Comparison of ENCODE assay signal across 9 cellular contexts in the genomic region with DNA sequence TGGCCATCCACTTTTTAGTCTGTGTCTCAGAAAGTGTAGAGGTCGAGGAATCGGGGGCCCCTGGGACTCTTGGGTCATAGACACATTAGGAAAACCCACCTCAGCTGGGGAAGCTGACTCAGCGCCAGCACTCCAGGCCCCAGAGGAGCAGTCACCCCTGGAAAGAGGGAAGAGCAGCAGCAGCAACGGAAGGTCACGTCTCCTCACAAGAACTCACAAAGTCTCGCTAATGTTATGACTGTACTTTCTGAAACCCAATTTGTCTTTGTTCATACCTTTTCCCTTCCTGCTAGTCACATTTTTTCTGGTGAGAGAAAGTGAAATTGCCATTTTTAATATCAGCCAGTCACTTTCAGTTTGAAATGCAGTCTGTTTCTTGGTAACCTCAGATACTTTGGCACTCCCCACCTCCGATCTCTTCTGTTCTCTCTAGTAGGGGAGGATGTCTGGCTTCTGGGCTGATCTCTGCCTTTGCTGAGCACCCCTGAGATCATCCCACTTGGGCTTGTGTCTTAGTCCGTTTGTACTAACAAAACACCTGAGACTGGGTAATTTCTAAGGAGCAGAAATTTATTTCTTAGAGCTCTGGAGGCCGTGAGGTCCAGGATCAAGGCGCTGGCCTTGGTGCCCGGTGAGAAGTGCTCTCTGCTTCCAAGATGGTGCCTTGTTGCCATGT. TPM values are rescaled to one million over a fixed set of nuclear protein-coding genes. Genes with fewer than 3 reads are reported as not detected.
DNase-seq lines count a peak whose midpoint lies in the region; ATAC-seq, FAIRE-seq and TF ChIP-seq lines count a peak whose summit lies in the region.
"Had no signal": no experiment of that assay in that cellular context is flagged by ENCODE, and none has a peak within 500 bp of the region (broad histone marks: within the 10 kb centered on the region; RNA-seq: fewer than 3 reads in every experiment).

No MANE protein-coding gene starts in this region.

- no peaks in the 10 kb centered on the region for H4K20me1 ChIP-seq in HepG2 (ENCODE audit: insufficient read depth, low read length)

- peaks cover 44% of the 10 kb centered on the region for H3K4me1 Mint-ChIP-seq in activated CD4-positive, alpha-beta T cell treated with anti-CD3 and anti-CD28 coated beads for 36 hours

- BruUV-seq in HepG2 (replicated peaks; lab: Mats Ljungman, UMichigan): no TSS peak

- intact Hi-C loops in activated CD4-positive, alpha-beta T cell treated with anti-CD3 and anti-CD28 coated beads for 36 hours (cut with DNase I, micrococcal nuclease): loop anchor here (1.0 to 10.0 kb wide), 8 partner anchors 20 to 1078 kb away; a partner anchor contains a TSS
- intact Hi-C loops in HepG2 (cut with micrococcal nuclease; ENCODE audit: unreplicated experiment): no loop called here

- POLR2A ChIA-PET in activated CD4-positive, alpha-beta T cell treated with anti-CD3 and anti-CD28 coated beads for 36 hours (lab: Charles Lee): no interaction called here
- POLR2A ChIA-PET in HepG2 (lab: Yijun Ruan, JAX): no interaction called here

- H3K27ac Mint-ChIP-seq in activated CD4-positive, alpha-beta T cell treated with anti-CD3 and anti-CD28 coated beads for 36 hours: peak overlapping the region; percentile 83

- H3K27ac ChIP-seq in small intestine (ENCODE audit: low read depth in 1 of 2, low read length in 1 of 2) (peak overlapping the region in 1 of 2 donors; percentile 53), HepG2 (ENCODE audit: extremely low read length, insufficient read depth, low read length) (no peak overlapping the region)

- WGBS in small intestine, 3 donors: 65 to 83% (median 67%) methylated on average over 11 of the region's 11 CpGs
- 14% methylated on average over 11 of the region's 11 CpGs for WGBS in HepG2 (ENCODE audit: low lambda C conversion rate)

- H3K4me1 ChIP-seq in small intestine (ENCODE audit: control insufficient read depth in 2 of 2, insufficient read depth in 1 of 2, low read depth in 1 of 2, low read length in 1 of 2): no peaks in the 10 kb centered on the region
- H3K4me1 ChIP-seq in HepG2 (ENCODE audit: insufficient read depth, low read length): no peaks in the 10 kb centered on the region

- H3K9ac ChIP-seq in HepG2 (ENCODE audit: insufficient read depth, low read depth, low read length): no peak overlapping the region

- FAIRE-seq in small intestine (lab: Jason Lieb, UNC) (no peak), HepG2 (lab: Jason Lieb, UNC) (no peak)
- FAIRE-seq: astrocyte had no signal

- in situ Hi-C loops in HepG2 (cut with HindIII; ENCODE audit: extremely low pct_ligation_motif_present, low pct_unique_long_range_greater_than_20kb): no loop called here

- H3K27me3 ChIP-seq in small intestine (ENCODE audit: control insufficient read depth in 2 of 2, insufficient read depth in 2 of 2, low read length in 2 of 2) (no peaks in the 10 kb centered on the region), HepG2 (ENCODE audit: control insufficient read depth in 1 of 2, insufficient read depth in 2 of 2, low read length in 2 of 2) (peaks cover 0 to 13% of the 10 kb centered on the region in 2 experiments; a peak in 1 of 5 replicates), MG63 (no peaks in the 10 kb centered on the region)

- peak; percentile 68 for DNase-seq in activated CD4-positive, alpha-beta T cell treated with anti-CD3 and anti-CD28 coated beads for 36 hours
- peak; percentile 58 to 59 for DNase-seq in stimulated activated CD4-positive, alpha-beta T cell treated with anti-CD3 and anti-CD28 coated beads, Interleukin-2, amount 100 ng/mL, for 24 hours
- DNase-seq in hippocampal formation (lab: John Stamatoyannopoulos, UW) (no peak), small intestine (no peak), HepG2 (ENCODE audit: low spot score) (no peak), MG63 (no peak)

- H3K9me3 Mint-ChIP-seq in activated CD4-positive, alpha-beta T cell treated with anti-CD3 and anti-CD28 coated beads for 36 hours (ENCODE audit: low read depth): no peaks in the 10 kb centered on the region

- H3K79me2 ChIP-seq in HepG2 (ENCODE audit: insufficient read depth, low read length): no peaks in the 10 kb centered on the region

- no peak for TF ChIP-seq CTCF in HepG2 (CRISPR knock-in tag; IDR thresholded peaks at IDR 0.05)

- no peaks in the 10 kb centered on the region for H3K36me3 ChIP-seq in small intestine (ENCODE audit: control insufficient read depth in 2 of 2, insufficient read depth in 2 of 2, low read length in 2 of 2)
- H3K36me3 ChIP-seq in HepG2 (replicated peaks in 1 of 2; ENCODE audit: control insufficient read depth in 1 of 2, insufficient read depth in 2 of 2, low read length in 2 of 2): no peaks in the 10 kb centered on the region
- no peaks in the 10 kb centered on the region for H3K36me3 ChIP-seq in MG63

- no peak overlapping the region for H3K4me2 ChIP-seq in HepG2 (ENCODE audit: low read depth, low read length)

- no peaks in the 10 kb centered on the region for H3K27me3 Mint-ChIP-seq in activated CD4-positive, alpha-beta T cell treated with anti-CD3 and anti-CD28 coated beads for 36 hours

- ATAC-seq in GM19043 (IDR thresholded peaks at IDR 0.05; ENCODE audit: low read depth, unreplicated experiment) (peak; percentile 71), HG02943 (IDR thresholded peaks at IDR 0.05; ENCODE audit: low read depth, unreplicated experiment) (peak; percentile 80), HepG2 (no peak)
- ATAC-seq in activated CD4-positive, alpha-beta T cell treated with anti-CD3 and anti-CD28 coated beads for 36 hours: peak; percentile 78

- no peak overlapping the region for H3K4me3 ChIP-seq in small intestine (ENCODE audit: low read depth in 1 of 2, low read length in 2 of 2)
- no peak overlapping the region for H3K4me3 ChIP-seq in HepG2 (replicated peaks in 1 of 3; ENCODE audit: insufficient read depth in 1 of 3, low read depth in 2 of 3, low read length in 3 of 3)
- no peak overlapping the region for H3K4me3 ChIP-seq in MG63

- no peak for TF ChIP-seq POLR2A in HepG2 (IDR thresholded peaks at IDR 0.05; ENCODE audit: insufficient read depth in 1 of 2, low read depth in 2 of 2, low read length in 2 of 2)

- no peak for TF ChIP-seq RAD21 in HepG2 (CRISPR knock-in tag; IDR thresholded peaks at IDR 0.05)

- CTCF ChIA-PET in activated CD4-positive, alpha-beta T cell treated with anti-CD3 and anti-CD28 coated beads for 36 hours (lab: Charles Lee): interaction anchor here (0.8 kb wide), 1 partner anchor 20 kb away, joined by 6 read pairs; no protein-coding TSS in a partner anchor
- CTCF ChIA-PET in HepG2 (lab: Yijun Ruan, JAX; ENCODE audit: low intra/inter-chr PET ratio, low total read pairs): no interaction called here

- H3K4me3 Mint-ChIP-seq in activated CD4-positive, alpha-beta T cell treated with anti-CD3 and anti-CD28 coated beads for 36 hours: peak overlapping the region; percentile 33

- TF ChIP-seq EP300 in HepG2 (IDR thresholded peaks at IDR 0.05; ENCODE audit: low read depth in 2 of 2, low read length in 2 of 2): no peak
- no peak for TF ChIP-seq EP300 in HepG2 (CRISPR knock-in tag; IDR thresholded peaks at IDR 0.05; ENCODE audit: borderline replicate concordance)

- H3K9me3 ChIP-seq in small intestine (ENCODE audit: control insufficient read depth, low read depth) (no peaks in the 10 kb centered on the region), HepG2 (ENCODE audit: low read length) (no peaks in the 10 kb centered on the region), MG63 (no peaks in the 10 kb centered on the region)

- no peak overlapping the region for H2AFZ ChIP-seq in HepG2 (ENCODE audit: low read length)

- H3K36me3 Mint-ChIP-seq in activated CD4-positive, alpha-beta T cell treated with anti-CD3 and anti-CD28 coated beads for 36 hours (ENCODE audit: low read depth): no peaks in the 10 kb centered on the region

RNA-seq across cellular contexts. Expression of a gene that starts 6.0 kb away (rescaled TPM):
- 1 to 10 TPM; 1.0 to 1.5 TPM for total RNA-seq in activated CD4-positive, alpha-beta T cell treated with anti-CD3 and anti-CD28 coated beads for 36 hours
- polyA plus RNA-seq in small intestine (under 1 TPM in 2 of 3 donors, not detected in 1; 0.81 to 0.94 TPM), HepG2 (2011; rRNA removed) (not detected in 2 replicates)
- total RNA-seq in HepG2 (2016; rRNA removed; fragmentation: Illumina TruSeq; extraction: Trizol): not detected in 2 replicates
- not detected in 2 replicates for total RNA-seq in HepG2 (2016; cell fraction: cytosol; rRNA removed; fragmentation: Illumina TruSeq; extraction: Trizol; ENCODE audit: low read depth)
- not detected in 2 replicates for total RNA-seq in HepG2 (2016; cell fraction: insoluble cytoplasmic fraction; rRNA removed; fragmentation: Illumina TruSeq; extraction: Trizol)
- not detected in 2 replicates for total RNA-seq in HepG2 (2016; cell fraction: membrane; rRNA removed; fragmentation: Illumina TruSeq; extraction: Trizol)
- total RNA-seq in HepG2 (2016; cell fraction: nucleus; rRNA removed; fragmentation: Illumina TruSeq; extraction: Trizol): not detected in 2 replicates
- polyA plus RNA-seq in HepG2 (2011; cell fraction: cytosol; rRNA removed): 0.01 TPM in 1 of 2 replicates, not detected in the other
- not detected in 2 replicates for polyA plus RNA-seq in HepG2 (2011; cell fraction: nucleus; rRNA removed)
- not detected in 2 replicates for polyA plus RNA-seq in HepG2 (2012)
- polyA plus RNA-seq in HepG2 (2016; cell fraction: cytosol; fragmentation: Illumina TruSeq; extraction: Trizol; ENCODE audit: low read depth): not detected in 2 replicates
- not detected in 2 replicates for polyA plus RNA-seq in HepG2 (2016; cell fraction: insoluble cytoplasmic fraction; fragmentation: Illumina TruSeq; extraction: Trizol; ENCODE audit: low read depth)
- not detected in 2 replicates for polyA plus RNA-seq in HepG2 (2016; cell fraction: membrane; fragmentation: Illumina TruSeq; extraction: Trizol; ENCODE audit: low read depth)
- polyA plus RNA-seq in HepG2 (2016; cell fraction: nucleus; fragmentation: Illumina TruSeq; extraction: Trizol; ENCODE audit: insufficient read depth, low read depth): not detected in 2 replicates
- polyA minus RNA-seq in HepG2 (2011; rRNA and poly(A)+ RNA removed; ENCODE audit: low replicate concordance): not detected in 2 replicates
- not detected in 2 replicates for polyA minus RNA-seq in HepG2 (2011; cell fraction: cytosol; rRNA and poly(A)+ RNA removed)
- polyA minus RNA-seq in HepG2 (2011; cell fraction: nucleus; rRNA and poly(A)+ RNA removed): not detected in 2 replicates
- total RNA-seq in MG63 (2014; rRNA removed; shearing (Covaris generic); ENCODE audit: low replicate concordance): 0.23 TPM in 1 of 2 replicates, not detected in the other

RNA-seq across cellular contexts. Expression of a gene that starts 47.9 kb away (rescaled TPM):
- not detected for total RNA-seq in activated CD4-positive, alpha-beta T cell treated with anti-CD3 and anti-CD28 coated beads for 36 hours
- polyA plus RNA-seq in small intestine (not detected), HepG2 (2011; rRNA removed) (not detected in 2 replicates)
- not detected in 2 replicates for total RNA-seq in HepG2 (2016; rRNA removed; fragmentation: Illumina TruSeq; extraction: Trizol)
- total RNA-seq in HepG2 (2016; cell fraction: cytosol; rRNA removed; fragmentation: Illumina TruSeq; extraction: Trizol; ENCODE audit: low read depth): not detected in 2 replicates
- not detected in 2 replicates for total RNA-seq in HepG2 (2016; cell fraction: insoluble cytoplasmic fraction; rRNA removed; fragmentation: Illumina TruSeq; extraction: Trizol)
- total RNA-seq in HepG2 (2016; cell fraction: membrane; rRNA removed; fragmentation: Illumina TruSeq; extraction: Trizol): not detected in 2 replicates
- total RNA-seq in HepG2 (2016; cell fraction: nucleus; rRNA removed; fragmentation: Illumina TruSeq; extraction: Trizol): not detected in 2 replicates
- not detected in 2 replicates for polyA plus RNA-seq in HepG2 (2011; cell fraction: cytosol; rRNA removed)
- not detected in 2 replicates for polyA plus RNA-seq in HepG2 (2011; cell fraction: nucleus; rRNA removed)
- polyA plus RNA-seq in HepG2 (2012): not detected in 2 replicates
- polyA plus RNA-seq in HepG2 (2016; cell fraction: cytosol; fragmentation: Illumina TruSeq; extraction: Trizol; ENCODE audit: low read depth): not detected in 2 replicates
- not detected in 2 replicates for polyA plus RNA-seq in HepG2 (2016; cell fraction: insoluble cytoplasmic fraction; fragmentation: Illumina TruSeq; extraction: Trizol; ENCODE audit: low read depth)
- polyA plus RNA-seq in HepG2 (2016; cell fraction: membrane; fragmentation: Illumina TruSeq; extraction: Trizol; ENCODE audit: low read depth): not detected in 2 replicates
- not detected in 2 replicates for polyA plus RNA-seq in HepG2 (2016; cell fraction: nucleus; fragmentation: Illumina TruSeq; extraction: Trizol; ENCODE audit: insufficient read depth, low read depth)
- not detected in 2 replicates for polyA minus RNA-seq in HepG2 (2011; rRNA and poly(A)+ RNA removed; ENCODE audit: low replicate concordance)
- not detected in 2 replicates for polyA minus RNA-seq in HepG2 (2011; cell fraction: cytosol; rRNA and poly(A)+ RNA removed)
- polyA minus RNA-seq in HepG2 (2011; cell fraction: nucleus; rRNA and poly(A)+ RNA removed): not detected in 2 replicates
- not detected in 2 replicates for total RNA-seq in MG63 (2014; rRNA removed; shearing (Covaris generic); ENCODE audit: low replicate concordance)
- total RNA-seq: astrocyte had no signal

Comparison
In these comparisons a context has a peak if more than half of its experiments do, and no peak if none do; other contexts are left out.
1. DNase-seq: peak in activated CD4-positive, alpha-beta T cell treated with anti-CD3 and anti-CD28 coated beads for 36 hours (single experiment) and stimulated activated CD4-positive, alpha-beta T cell treated with anti-CD3 and anti-CD28 coated beads, Interleukin-2, amount 100 ng/mL, for 24 hours (2 of 2); none in hippocampal formation (0 of 2), small intestine (single experiment), HepG2 (single experiment) and MG63 (single experiment).